ENCODE assay signal across 2 cellular contexts in genomic region chr6:54081499-54081898, GRCh38. TPM values are rescaled to one million over a fixed set of nuclear protein-coding genes. Genes with fewer than 3 reads are reported as not detected.
"Had no signal": no experiment of that assay in that cellular context is flagged by ENCODE, and none has a peak within 500 bp of the region (broad histone marks: within the 10 kb centered on the region; RNA-seq: fewer than 3 reads in every experiment).

No MANE protein-coding gene starts in this region.

RNA-seq across cellular contexts. Expression of gene MLIP, which starts 29.7 kb away (rescaled TPM):
- total RNA-seq: M059J, MCF 10A had no signal
